In genomic region chr2:128318245-128318644, GRCh38 we compare ENCODE assay signal across 8 cellular contexts. TPM values are rescaled to one million over a fixed set of nuclear protein-coding genes. Genes with fewer than 3 reads are reported as not detected.
DNase-seq lines count a peak whose midpoint lies in the region; ATAC-seq and TF ChIP-seq lines count a peak whose summit lies in the region.
"Not testable (repeated sequence)": the region's sequence is repeated elsewhere in the genome, so short reads cannot be mapped to it uniquely, and the experiment has no call there.

No MANE protein-coding gene starts in this region.

- H3K27ac ChIP-seq in AG04450 (ENCODE audit: low read depth, low read length); psoas muscle: not testable (repeated sequence)

- not testable (repeated sequence) for H3K36me3 ChIP-seq in psoas muscle (ENCODE audit: insufficient read depth in 1 of 2, low read depth in 1 of 2)

- not testable (repeated sequence) for DNase-seq in AG04450 (ENCODE audit: low read depth, low spot score)
- DNase-seq in NAMALWA (ENCODE audit: low spot score), result peak; percentile 34
- peak; percentile 20 for DNase-seq in activated CD4-positive, alpha-beta T cell treated with anti-CD3 and anti-CD28 coated beads, Interleukin-2, amount 50 U/mL, for 1 hour
- peak; percentile 19 for DNase-seq in central memory CD4-positive, alpha-beta T cell
- DNase-seq in psoas muscle, result peak; percentile 40 to 56

- peak overlapping the region; percentile 54 for H3K4me3 ChIP-seq in AG04450 (ENCODE audit: low read depth, low read length)
- H3K4me3 ChIP-seq in iPS-18c (ENCODE audit: insufficient read depth, low read depth, low read length), result peak overlapping the region; percentile 53
- H3K4me3 ChIP-seq in psoas muscle, result peak overlapping the region; percentile 97

- not testable (repeated sequence) for H3K27me3 ChIP-seq in AG04450 (ENCODE audit: control insufficient read depth, insufficient read depth, low read length); psoas muscle (ENCODE audit: insufficient read depth in 3 of 3, low read length in 2 of 3)

- POLR2A ChIA-PET in AG04450 (lab: Yijun Ruan, JAX), result interaction anchor here (0.6 kb wide), 1 partner anchor 16 kb away, joined by 3 read pairs; no protein-coding TSS in a partner anchor

- peaks cover 38% of the 10 kb centered on the region for H3K4me1 ChIP-seq in psoas muscle

- 0 to 2% methylated on average over 29 to 37 of the region's 55 CpGs; no CpG with 5 or more reads in 1 of the 3 donors for whole genome bisulfite sequencing in psoas muscle, 3 donors

- H3K9me3 ChIP-seq in AG04450 (ENCODE audit: control insufficient read depth, insufficient read depth, low read length); iPS-18c (ENCODE audit: control insufficient read depth, insufficient read depth, low read length); psoas muscle: not testable (repeated sequence)

- TF ChIP-seq CTCF in AG04450 (IDR thresholded peaks at IDR 0.05; ENCODE audit: low read depth, low read length); psoas muscle (IDR thresholded peaks at IDR 0.05): not testable (repeated sequence)

- intact Hi-C loops in psoas muscle (cut with DNase I), result not testable (repeated sequence)

- ATAC-seq in GM19328 (IDR thresholded peaks at IDR 0.05; ENCODE audit: unreplicated experiment) (peak; percentile 15), HG02943 (IDR thresholded peaks at IDR 0.05; ENCODE audit: low read depth, unreplicated experiment) (peak; percentile 8), psoas muscle (peak in 3 of 4 donors; percentile 3 to 26 (median 6))

- CTCF ChIA-PET in AG04450 (lab: Charles Lee), result not testable (repeated sequence)

RNA-seq across cellular contexts. Expression of gene HS6ST1, which starts 0.4 kb away (rescaled TPM):
- polyA plus RNA-seq in AG04450 (2011; rRNA removed) (22.4 and 34.1 TPM in 2 replicates), psoas muscle (10 to 100 TPM; 13.6 to 90.9 (median 20.0) TPM)
- polyA minus RNA-seq in AG04450 (2011; rRNA and poly(A)+ RNA removed), result 31.3 and 39.9 TPM in 2 replicates
- total RNA-seq in psoas muscle, result 10 to 100 TPM; 29.3 to 68.7 (median 44.6) TPM
